In the genomic region with DNA sequence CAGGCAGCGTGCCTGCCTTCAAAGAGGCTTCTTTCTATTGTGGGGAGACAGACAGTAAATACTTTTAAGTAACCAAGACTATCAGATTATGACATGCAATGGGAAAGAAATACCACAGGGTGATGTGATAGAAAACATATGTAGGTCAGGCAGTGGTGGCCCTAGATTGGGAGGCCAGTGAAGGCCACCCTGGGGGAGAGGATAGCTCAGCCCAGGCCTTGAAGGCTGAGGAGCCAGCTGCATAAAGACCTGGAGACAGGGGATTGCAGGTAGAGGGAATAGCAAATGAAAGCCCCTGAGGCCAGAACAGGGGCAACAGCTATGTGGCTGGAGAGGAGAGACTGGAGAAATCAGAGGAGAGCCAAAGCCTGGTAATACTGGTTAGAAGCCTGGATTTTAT, we compare ENCODE assay signal across 15 cellular contexts. TPM values are rescaled to one million over a fixed set of nuclear protein-coding genes. Genes with fewer than 3 reads are reported as not detected.
DNase-seq lines count a peak whose midpoint lies in the region; ATAC-seq and TF ChIP-seq lines count a peak whose summit lies in the region.
"Had no signal": no experiment of that assay in that cellular context is flagged by ENCODE, and none has a peak within 500 bp of the region (broad histone marks: within the 10 kb centered on the region; RNA-seq: fewer than 3 reads in every experiment).

No MANE protein-coding gene starts in this region.

- H3K27me3 Mint-ChIP-seq in natural killer cell (ENCODE audit: low read depth in 2 of 2): no peaks in the 10 kb centered on the region
- H3K27me3 Mint-ChIP-seq in natural killer cell treated with Interleukin-12 subunit alpha and Interleukin-12 subunit beta and Interleukin-15 and Interleukin-18, amount 100 ng/mL, for 72 hours: no peaks in the 10 kb centered on the region

- DNase-seq in natural killer cell (no peak), fibroblast of gingiva (ENCODE audit: low read depth) (peak; percentile 34), posterior vena cava (ENCODE audit: low spot score) (peak; percentile 11), germinal center (ENCODE audit: low spot score) (no peak)
- DNase-seq in natural killer cell treated with Interleukin-12 subunit alpha and Interleukin-12 subunit beta and Interleukin-15 and Interleukin-18, amount 100 ng/mL, for 72 hours (ENCODE audit: low spot score): no peak
- DNase-seq: activated CD4-positive, alpha-beta T cell treated with anti-CD3 and anti-CD28 coated beads for 4 hours; SJCRH30; stimulated activated naive CD4-positive, alpha-beta T cell treated with Interleukin-2 at 50 U/mL for 16 hours; T-helper 9 cell had no signal

- intact Hi-C loops in natural killer cell (cut with micrococcal nuclease) (no loop called here), posterior vena cava (cut with DNase I) (loop anchor here in 1 of 2 donors (10.0 kb wide), 1 partner anchor 48 kb away; no protein-coding TSS in a partner anchor)

- TF ChIP-seq CTCF in natural killer cell (IDR thresholded peaks at IDR 0.05): no peak

- H3K4me1 Mint-ChIP-seq in natural killer cell: peaks cover 44 to 50% of the 10 kb centered on the region in 2 donors
- peaks cover 30 to 34% of the 10 kb centered on the region in 2 donors for H3K4me1 Mint-ChIP-seq in natural killer cell treated with Interleukin-12 subunit alpha and Interleukin-12 subunit beta and Interleukin-15 and Interleukin-18, amount 100 ng/mL, for 72 hours (ENCODE audit: low read depth in 2 of 2)

- peak overlapping the region; percentile 32 to 65 for H3K27ac Mint-ChIP-seq in natural killer cell
- no peak overlapping the region for H3K27ac Mint-ChIP-seq in natural killer cell treated with Interleukin-12 subunit alpha and Interleukin-12 subunit beta and Interleukin-15 and Interleukin-18, amount 100 ng/mL, for 72 hours
- H3K27ac Mint-ChIP-seq: activated naive CD4-positive, alpha-beta T cell treated with anti-CD3 and anti-CD28 coated beads, Interleukin-2, amount 50 U/mL, for 24 hours had no signal

- H3K4me3 Mint-ChIP-seq in natural killer cell: peak overlapping the region; percentile 13
- H3K4me3 Mint-ChIP-seq in natural killer cell treated with Interleukin-12 subunit alpha and Interleukin-12 subunit beta and Interleukin-15 and Interleukin-18, amount 100 ng/mL, for 72 hours: no peak overlapping the region
- H3K4me3 Mint-ChIP-seq: activated naive CD4-positive, alpha-beta T cell treated with anti-CD3 and anti-CD28 coated beads, Interleukin-2, amount 50 U/mL, for 24 hours had no signal

- H3K9me3 Mint-ChIP-seq in natural killer cell: no peaks in the 10 kb centered on the region
- H3K9me3 Mint-ChIP-seq in natural killer cell treated with Interleukin-12 subunit alpha and Interleukin-12 subunit beta and Interleukin-15 and Interleukin-18, amount 100 ng/mL, for 72 hours: no peaks in the 10 kb centered on the region
- H3K9me3 Mint-ChIP-seq: activated naive CD4-positive, alpha-beta T cell treated with anti-CD3 and anti-CD28 coated beads, Interleukin-2, amount 50 U/mL, for 24 hours had no signal

- no peaks in the 10 kb centered on the region for H3K36me3 Mint-ChIP-seq in natural killer cell
- no peaks in the 10 kb centered on the region for H3K36me3 Mint-ChIP-seq in natural killer cell treated with Interleukin-12 subunit alpha and Interleukin-12 subunit beta and Interleukin-15 and Interleukin-18, amount 100 ng/mL, for 72 hours
- H3K36me3 Mint-ChIP-seq: activated naive CD4-positive, alpha-beta T cell treated with anti-CD3 and anti-CD28 coated beads, Interleukin-2, amount 50 U/mL, for 24 hours had no signal

- no peak for ATAC-seq in natural killer cell
- no peak for ATAC-seq in natural killer cell treated with Interleukin-12 subunit alpha and Interleukin-12 subunit beta and Interleukin-15 and Interleukin-18, amount 100 ng/mL, for 72 hours
- no peak for ATAC-seq in HG03520 (IDR thresholded peaks at IDR 0.05; ENCODE audit: unreplicated experiment)
- ATAC-seq in GM21360 (IDR thresholded peaks at IDR 0.05; ENCODE audit: unreplicated experiment): no peak
- ATAC-seq in HG03159 (IDR thresholded peaks at IDR 0.05; ENCODE audit: unreplicated experiment): no peak
- ATAC-seq: A549, gastroesophageal sphincter had no signal

RNA-seq across cellular contexts. Expression of a gene that starts 4.0 kb away (rescaled TPM):
- total RNA-seq in natural killer cell (10 to 100 TPM; 27.3 to 44.7 (median 41.4) TPM), posterior vena cava (10 to 100 TPM; 43.6 to 47.0 TPM)
- 1 to 10 TPM; 5.9 to 8.3 TPM for total RNA-seq in natural killer cell treated with Interleukin-12 subunit alpha and Interleukin-12 subunit beta and Interleukin-15 and Interleukin-18, amount 100 ng/mL, for 72 hours

Comparison
In these comparisons a context has a peak if more than half of its experiments do, and no peak if none do; other contexts are left out.
1. H3K27ac Mint-ChIP-seq: peak in natural killer cell (2 of 2); none in natural killer cell treated with Interleukin-12 subunit alpha and Interleukin-12 subunit beta and Interleukin-15 and Interleukin-18, amount 100 ng/mL, for 72 hours (0 of 2).
2. DNase-seq: peak in fibroblast of gingiva (single experiment) and posterior vena cava (single experiment); none in natural killer cell (single experiment), natural killer cell treated with Interleukin-12 subunit alpha and Interleukin-12 subunit beta and Interleukin-15 and Interleukin-18, amount 100 ng/mL, for 72 hours (single experiment) and germinal center (single experiment).